11 cellular contexts compared by ENCODE assay signal in the genomic region with DNA sequence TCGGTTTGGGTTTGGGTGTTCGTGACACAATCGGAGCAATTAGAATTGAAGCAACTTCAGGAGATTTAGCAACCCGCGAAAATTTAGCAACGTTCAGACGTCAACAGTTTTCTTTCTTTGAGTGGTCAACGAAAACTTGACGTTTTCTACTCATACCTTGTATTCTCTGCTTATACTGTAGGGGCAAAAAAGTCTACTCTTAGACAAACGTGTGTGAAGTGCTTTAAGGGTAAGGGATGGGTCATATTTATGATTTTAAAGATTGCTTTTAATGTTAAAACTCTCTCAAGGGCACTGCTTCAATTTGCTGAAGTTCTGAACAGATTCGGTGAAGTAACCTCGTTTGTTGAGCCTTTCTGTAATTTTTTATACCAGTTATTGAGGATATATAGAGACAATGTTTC. TPM values are rescaled to one million over a fixed set of nuclear protein-coding genes. Genes with fewer than 3 reads are reported as not detected.
A peak's percentile ranks its signal among the peaks of the same experiment; 100 is the strongest.
DNase-seq lines count a peak whose midpoint lies in the region; ATAC-seq and TF ChIP-seq lines count a peak whose summit lies in the region.
"Had no signal": no experiment of that assay in that cellular context is flagged by ENCODE, and none has a peak within 500 bp of the region (broad histone marks: within the 10 kb centered on the region; RNA-seq: fewer than 3 reads in every experiment).

No MANE protein-coding gene starts in this region.

- H3K9me3 ChIP-seq in iPS-18c (ENCODE audit: control insufficient read depth, insufficient read depth, low read length) (peaks cover 4% of the 10 kb centered on the region), mucosa of descending colon (no peaks in the 10 kb centered on the region)

- H3K27me3 ChIP-seq in ACC112 (ENCODE audit: insufficient read depth, low read length): peaks cover 98% of the 10 kb centered on the region

- H3K27ac ChIP-seq in ACC112 (ENCODE audit: low read depth, low read length): no peak overlapping the region
- H3K27ac ChIP-seq: dorsolateral prefrontal cortex had no signal

- H2AFZ ChIP-seq in ACC112 (ENCODE audit: low read length, unreplicated experiment): no peak overlapping the region

- H3K4me3 ChIP-seq in ACC112 (ENCODE audit: low read depth, low read length) (0 out of 2 replicates have a peak overlapping the region, but pooled peaks have one; percentile 15), iPS-18c (ENCODE audit: insufficient read depth, low read depth, low read length) (peak overlapping the region; percentile 36; the same call in 1 of the 2 replicates), mucosa of descending colon (no peak overlapping the region)

- H3K4me1 ChIP-seq in ACC112 (ENCODE audit: control insufficient read depth, insufficient read depth, low read length, unreplicated experiment): peaks cover 5% of the 10 kb centered on the region
- peaks cover 30% of the 10 kb centered on the region for H3K4me1 ChIP-seq in mucosa of descending colon (ENCODE audit: low read depth)

- no peaks in the 10 kb centered on the region for H3K36me3 ChIP-seq in ACC112 (ENCODE audit: insufficient read depth, low read length)
- H3K36me3 ChIP-seq in mucosa of descending colon (ENCODE audit: low read depth): no peaks in the 10 kb centered on the region

- DNase-seq in SKM-1 treated with dmso at 0.1 percent for 144 hours (lab: John Stamatoyannopoulos, UW; ENCODE audit: unreplicated experiment) (peak; percentile 88), mucosa of descending colon (no peak), hippocampal formation (lab: John Stamatoyannopoulos, UW) (no peak), left cardiac atrium (no peak)
- no peak for DNase-seq in stimulated activated CD4-positive, alpha-beta T cell treated with anti-CD3 and anti-CD28 coated beads, Interleukin-4, amount 100 ng/mL, for 1 hour
- DNase-seq: activated CD8-positive, alpha-beta memory T cell treated with anti-CD3 and anti-CD28 coated beads, Interleukin-2, amount 50 U/mL, for 4 hours; dorsolateral prefrontal cortex had no signal

- no peak for TF ChIP-seq CTCF in mucosa of descending colon (IDR thresholded peaks at IDR 0.05)

- peak; percentile 22 for ATAC-seq in GM18867 (IDR thresholded peaks at IDR 0.05; ENCODE audit: unreplicated experiment)
- no peak for ATAC-seq in mucosa of descending colon
- ATAC-seq in left cardiac atrium: no peak

- intact Hi-C loops in mucosa of descending colon (cut with DNase I, micrococcal nuclease) (no loop called here), left cardiac atrium (cut with DNase I) (no loop called here)

- H3K79me2 ChIP-seq in ACC112 (ENCODE audit: control insufficient read depth, insufficient read depth, low read length, unreplicated experiment): no peaks in the 10 kb centered on the region

RNA-seq across cellular contexts. Expression of a gene that starts 9.5 kb away (rescaled TPM):
- total RNA-seq in mucosa of descending colon (under 1 TPM in 1 of 3 donors, not detected in 2; 0.22 TPM), left cardiac atrium (not detected)
- total RNA-seq: subcutaneous adipose tissue had no signal
